In the genomic region with DNA sequence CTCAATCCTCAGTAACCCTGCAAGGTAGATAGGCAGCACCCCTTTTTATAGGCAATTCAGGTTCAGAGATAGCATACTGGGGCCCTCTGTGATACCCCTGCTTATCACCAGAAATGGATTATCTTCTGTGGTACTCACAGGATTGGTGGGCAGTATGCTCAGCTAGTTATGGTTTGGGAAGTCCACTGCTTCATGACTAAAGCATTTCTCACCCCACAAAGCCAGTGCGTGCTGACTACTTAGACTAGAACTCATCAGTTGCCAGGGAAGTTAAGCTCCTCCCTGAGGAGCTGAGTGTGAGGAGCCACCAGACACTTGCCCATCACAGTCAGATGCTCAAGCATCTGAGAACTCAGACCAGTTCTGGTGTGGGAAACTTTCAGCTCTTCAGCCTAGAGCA, we compare ENCODE assay signal across 10 cellular contexts.
DNase-seq lines count a peak whose midpoint lies in the region; ATAC-seq and TF ChIP-seq lines count a peak whose summit lies in the region.
"Had no signal": no experiment of that assay in that cellular context is flagged by ENCODE, and none has a peak within 500 bp of the region (broad histone marks: within the 10 kb centered on the region; RNA-seq: fewer than 3 reads in every experiment).

No MANE protein-coding gene starts in this region.

- DNase-seq in left cardiac atrium, result no peak
- DNase-seq in left ventricle myocardium superior, result no peak
- DNase-seq in NCI-H82 (lab: John Stamatoyannopoulos, UW), result peak; percentile 54
- peak; percentile 31 for DNase-seq in fibroblast of gingiva (ENCODE audit: low read depth)
- DNase-seq in thoracic aorta (ENCODE audit: low spot score), result no peak
- DNase-seq in T-helper 2 cell, result no peak
- DNase-seq in activated CD4-positive, alpha-beta T cell treated with anti-CD3 and anti-CD28 coated beads for 1 hour, result no peak

- peaks cover 10% of the 10 kb centered on the region for H3K36me3 ChIP-seq in thoracic aorta

- TF ChIP-seq CTCF in thoracic aorta (IDR thresholded peaks at IDR 0.05), result no peak

- H3K4me1 ChIP-seq in thoracic aorta (ENCODE audit: control insufficient read depth in 1 of 2, low read depth in 2 of 2), result peaks cover 0 to 6% of the 10 kb centered on the region in 2 donors

- no peak overlapping the region for H3K4me3 ChIP-seq in thoracic aorta
- H3K4me3 ChIP-seq: cardiac muscle cell, SJSA1 had no signal

- ATAC-seq in left cardiac atrium (peak; percentile 20 to 65), left ventricle myocardium superior (no peak), thoracic aorta (ENCODE audit: insufficient number of reproducible peaks, low FRiP score, low read depth) (peak; percentile 32), GM18517 (IDR thresholded peaks at IDR 0.05; ENCODE audit: unreplicated experiment) (no peak)

- intact Hi-C loops in left cardiac atrium (cut with DNase I), result no loop called here
- intact Hi-C loops in left ventricle myocardium superior (cut with micrococcal nuclease), result no loop called here

- no peak overlapping the region for H3K27ac ChIP-seq in thoracic aorta
- H3K27ac ChIP-seq: cardiac muscle cell, SJSA1 had no signal

- H3K9me3 ChIP-seq in thoracic aorta, result no peaks in the 10 kb centered on the region
- H3K9me3 ChIP-seq: SJSA1 had no signal

- no peaks in the 10 kb centered on the region for H3K27me3 ChIP-seq in thoracic aorta (replicated peaks; ENCODE audit: insufficient read depth)
- H3K27me3 ChIP-seq: cardiac muscle cell, SJSA1 had no signal

Comparison
In these comparisons a context has a peak if more than half of its experiments do, and no peak if none do; other contexts are left out.
1. ATAC-seq: peak in left cardiac atrium (2 of 2) and thoracic aorta (single experiment); none in left ventricle myocardium superior (single experiment) and GM18517 (single experiment).
2. DNase-seq: peak in NCI-H82 (single experiment) and fibroblast of gingiva (single experiment); none in left cardiac atrium (single experiment), left ventricle myocardium superior (single experiment), thoracic aorta (single experiment), T-helper 2 cell (0 of 5) and activated CD4-positive, alpha-beta T cell treated with anti-CD3 and anti-CD28 coated beads for 1 hour (single experiment).